24 cellular contexts compared by ENCODE assay signal in genomic region chr1:224348137-224348536, GRCh38. TPM values are rescaled to one million over a fixed set of nuclear protein-coding genes. Genes with fewer than 3 reads are reported as not detected.
A peak's percentile ranks its signal among the peaks of the same experiment; 100 is the strongest.
DNase-seq lines count a peak whose midpoint lies in the region; ATAC-seq and TF ChIP-seq lines count a peak whose summit lies in the region.
"Had no signal": no experiment of that assay in that cellular context is flagged by ENCODE, and none has a peak within 500 bp of the region (broad histone marks: within the 10 kb centered on the region; RNA-seq: fewer than 3 reads in every experiment).

No MANE protein-coding gene starts in this region.

- H3K36me3 ChIP-seq in body of pancreas (replicated peaks in 1 of 2; ENCODE audit: insufficient read depth in 1 of 2, low read depth in 2 of 2): no peaks in the 10 kb centered on the region
- H3K36me3 ChIP-seq: SJSA1 had no signal

- no peak overlapping the region for H3K4me3 ChIP-seq in body of pancreas
- H3K4me3 ChIP-seq: BLaER1 treated with 17β-estradiol and CSF1 and Interleukin-3, amounts not matched to agents 10 nM and 100 nM; GM23248; PC-9; SJSA1 had no signal

- peaks cover 21% of the 10 kb centered on the region for H3K9me3 Mint-ChIP-seq in activated naive CD4-positive, alpha-beta T cell treated with anti-CD3 and anti-CD28 coated beads, Interleukin-2, amount 10 ng/mL, durations not matched to agents 7 days and 5 days
- H3K9me3 Mint-ChIP-seq in CD4-positive, alpha-beta T cell: no peaks in the 10 kb centered on the region
- peaks cover 0 to 4% (median 0%) of the 10 kb centered on the region in 3 donors for H3K9me3 Mint-ChIP-seq in T-cell
- peaks cover 0 to 21% (median 0%) of the 10 kb centered on the region in 9 donors for H3K9me3 Mint-ChIP-seq in naive thymus-derived CD8-positive, alpha-beta T cell
- no peaks in the 10 kb centered on the region for H3K9me3 Mint-ChIP-seq in activated T-helper 17 cell treated with anti-CD3 and anti-CD28 coated beads, Interleukin-2, amount 50 U/mL, for 72 hours

- no peaks in the 10 kb centered on the region for H3K4me1 ChIP-seq in body of pancreas
- H3K4me1 ChIP-seq: BLaER1 treated with 17β-estradiol and CSF1 and Interleukin-3, amounts not matched to agents 10 nM and 100 nM; SJSA1 had no signal

- POLR2A ChIA-PET in CD4-positive, alpha-beta T cell (lab: Charles Lee): interaction anchor here (0.6 kb wide), 1 partner anchor 237 kb away, joined by 4 read pairs; no protein-coding TSS in a partner anchor
- POLR2A ChIA-PET in T-cell (lab: Charles Lee): interaction anchor here in 1 of 2 donors (0.6 kb wide), 1 partner anchor 82 kb away, joined by 6 read pairs; no protein-coding TSS in a partner anchor
- POLR2A ChIA-PET in naive thymus-derived CD8-positive, alpha-beta T cell (lab: Charles Lee): interaction anchor here (0.6 to 1.0 kb wide), 4 partner anchors 18 to 178 kb away, joined by 3 to 4 read pairs (median 3); partner anchors contain the start of gene NVL

- peaks cover 15% of the 10 kb centered on the region for H3K9me3 ChIP-seq in CD4-positive, alpha-beta T cell (ENCODE audit: control insufficient read depth, low read length)
- peaks cover 0 to 15% (median 0%) of the 10 kb centered on the region in 3 donors for H3K9me3 ChIP-seq in body of pancreas

- H3K27me3 Mint-ChIP-seq in activated naive CD4-positive, alpha-beta T cell treated with anti-CD3 and anti-CD28 coated beads, Interleukin-2, amount 10 ng/mL, durations not matched to agents 7 days and 5 days: peaks cover 4% of the 10 kb centered on the region
- no peaks in the 10 kb centered on the region for H3K27me3 Mint-ChIP-seq in CD4-positive, alpha-beta T cell
- no peaks in the 10 kb centered on the region for H3K27me3 Mint-ChIP-seq in T-cell
- H3K27me3 Mint-ChIP-seq in naive thymus-derived CD8-positive, alpha-beta T cell: no peaks in the 10 kb centered on the region
- no peaks in the 10 kb centered on the region for H3K27me3 Mint-ChIP-seq in activated T-helper 17 cell treated with anti-CD3 and anti-CD28 coated beads, Interleukin-2, amount 50 U/mL, for 72 hours

- CTCF ChIA-PET in activated naive CD4-positive, alpha-beta T cell treated with anti-CD3 and anti-CD28 coated beads, Interleukin-2, amount 10 ng/mL, durations not matched to agents 7 days and 5 days (lab: Charles Lee): no interaction called here
- CTCF ChIA-PET in CD4-positive, alpha-beta T cell (lab: Charles Lee): no interaction called here
- CTCF ChIA-PET in T-cell (lab: Charles Lee): no interaction called here

- H3K27me3 ChIP-seq in CD4-positive, alpha-beta T cell (ENCODE audit: control insufficient read depth, insufficient read depth, low read length): no peaks in the 10 kb centered on the region
- no peaks in the 10 kb centered on the region for H3K27me3 ChIP-seq in body of pancreas
- H3K27me3 ChIP-seq: BLaER1 treated with 17β-estradiol and CSF1 and Interleukin-3, amounts not matched to agents 10 nM and 100 nM; SJSA1 had no signal

- WGBS in body of pancreas, 2 donors: 83 to 88% methylated on average over 2 of the region's 2 CpGs

- peaks cover 12% of the 10 kb centered on the region for H3K36me3 Mint-ChIP-seq in activated naive CD4-positive, alpha-beta T cell treated with anti-CD3 and anti-CD28 coated beads, Interleukin-2, amount 10 ng/mL, durations not matched to agents 7 days and 5 days
- peaks cover 5% of the 10 kb centered on the region for H3K36me3 Mint-ChIP-seq in CD4-positive, alpha-beta T cell (ENCODE audit: low read depth)
- H3K36me3 Mint-ChIP-seq in T-cell: no peaks in the 10 kb centered on the region
- H3K36me3 Mint-ChIP-seq in naive thymus-derived CD8-positive, alpha-beta T cell: peaks cover 0 to 4% (median 0%) of the 10 kb centered on the region in 3 donors
- H3K36me3 Mint-ChIP-seq in activated T-helper 17 cell treated with anti-CD3 and anti-CD28 coated beads, Interleukin-2, amount 50 U/mL, for 72 hours (ENCODE audit: low read depth): no peaks in the 10 kb centered on the region

- no peak overlapping the region for H3K27ac ChIP-seq in CD4-positive, alpha-beta T cell (ENCODE audit: low read depth, low read length)
- H3K27ac ChIP-seq in body of pancreas: no peak overlapping the region
- H3K27ac ChIP-seq: BLaER1 treated with 17β-estradiol and CSF1 and Interleukin-3, amounts not matched to agents 10 nM and 100 nM; GM23248; KMS-11; PC-9; SJSA1 had no signal

- intact Hi-C loops in CD4-positive, alpha-beta T cell (cut with DNase I, micrococcal nuclease): no loop called here
- intact Hi-C loops in body of pancreas (cut with DNase I): no loop called here

- peak; percentile 73 for ATAC-seq in CD4-positive, alpha-beta T cell (ENCODE audit: poor library complexity)
- ATAC-seq in T-cell (replicated peaks in 1 of 4) (peak; percentile 66 to 93 (median 80)), body of pancreas (no peak)
- ATAC-seq in naive thymus-derived CD8-positive, alpha-beta T cell: peak; percentile 54 to 77
- no peak for ATAC-seq in activated T-helper 17 cell treated with anti-CD3 and anti-CD28 coated beads, Interleukin-2, amount 50 U/mL, for 72 hours (replicated peaks)

- H3K4me3 Mint-ChIP-seq in activated naive CD4-positive, alpha-beta T cell treated with anti-CD3 and anti-CD28 coated beads, Interleukin-2, amount 10 ng/mL, durations not matched to agents 7 days and 5 days: no peak overlapping the region
- no peak overlapping the region for H3K4me3 Mint-ChIP-seq in CD4-positive, alpha-beta T cell
- peak overlapping the region in 1 of 3 donors; percentile 17 for H3K4me3 Mint-ChIP-seq in T-cell
- peak overlapping the region in 8 of 10 donors; percentile 2 to 51 (median 37) for H3K4me3 Mint-ChIP-seq in naive thymus-derived CD8-positive, alpha-beta T cell
- no peak overlapping the region for H3K4me3 Mint-ChIP-seq in activated T-helper 17 cell treated with anti-CD3 and anti-CD28 coated beads, Interleukin-2, amount 50 U/mL, for 72 hours
- H3K4me3 Mint-ChIP-seq: H9 had no signal

- TF ChIP-seq CTCF in CD4-positive, alpha-beta T cell (IDR thresholded peaks at IDR 0.05): no peak
- TF ChIP-seq CTCF in body of pancreas (IDR thresholded peaks at IDR 0.05): no peak

- DNase-seq in activated naive CD4-positive, alpha-beta T cell treated with anti-CD3 and anti-CD28 coated beads, Interleukin-2, amount 10 ng/mL, durations not matched to agents 7 days and 5 days: no peak
- DNase-seq in activated naive CD4-positive, alpha-beta T cell treated with Interleukin-2 at 50 U/mL for 16 hours: no peak
- DNase-seq in CD4-positive, alpha-beta T cell: no peak
- DNase-seq in T-cell (no peak), body of pancreas (no peak)
- DNase-seq in naive thymus-derived CD8-positive, alpha-beta T cell: peak in 2 of 10 donors; percentile 45 to 48
- DNase-seq: AML-193, DMS153, GM23248, H9, MM.1S, NCI-H1417, NCI-H1694, NCI-H2029 treated with DMSO at 0.1 percent for 48 hours, NCI-H446 treated with DMSO at 0.1 percent for 48 hours, NCI-H526, NCI-H82, PC-9, Right ventricle myocardium superior, RPMI8226 had no signal

- H3K27ac Mint-ChIP-seq in activated naive CD4-positive, alpha-beta T cell treated with anti-CD3 and anti-CD28 coated beads, Interleukin-2, amount 10 ng/mL, durations not matched to agents 7 days and 5 days: peak overlapping the region; percentile 76
- H3K27ac Mint-ChIP-seq in CD4-positive, alpha-beta T cell: peak overlapping the region; percentile 31
- peak overlapping the region; percentile 79 for H3K27ac Mint-ChIP-seq in T-cell
- peak overlapping the region in 8 of 10 donors; percentile 25 to 70 (median 59) for H3K27ac Mint-ChIP-seq in naive thymus-derived CD8-positive, alpha-beta T cell
- no peak overlapping the region for H3K27ac Mint-ChIP-seq in activated T-helper 17 cell treated with anti-CD3 and anti-CD28 coated beads, Interleukin-2, amount 50 U/mL, for 72 hours

- no peak for TF ChIP-seq POLR2A in body of pancreas (IDR thresholded peaks at IDR 0.05)

- H3K4me1 Mint-ChIP-seq in activated naive CD4-positive, alpha-beta T cell treated with anti-CD3 and anti-CD28 coated beads, Interleukin-2, amount 10 ng/mL, durations not matched to agents 7 days and 5 days: peaks cover 18% of the 10 kb centered on the region
- peaks cover 25% of the 10 kb centered on the region for H3K4me1 Mint-ChIP-seq in CD4-positive, alpha-beta T cell (ENCODE audit: low read depth)
- peaks cover 18 to 23% (median 21%) of the 10 kb centered on the region in 3 donors for H3K4me1 Mint-ChIP-seq in T-cell
- H3K4me1 Mint-ChIP-seq in naive thymus-derived CD8-positive, alpha-beta T cell: peaks cover 0 to 15% (median 8%) of the 10 kb centered on the region in 4 donors
- H3K4me1 Mint-ChIP-seq in activated T-helper 17 cell treated with anti-CD3 and anti-CD28 coated beads, Interleukin-2, amount 50 U/mL, for 72 hours: no peaks in the 10 kb centered on the region

RNA-seq across cellular contexts. Expression of gene CNIH4, which starts 8.5 kb away (rescaled TPM):
- 10 to 100 TPM; 31.2 to 33.6 TPM for total RNA-seq in CD4-positive, alpha-beta T cell
- total RNA-seq in T-cell: 10 to 100 TPM; 25.9 to 40.9 (median 38.8) TPM
- total RNA-seq in naive thymus-derived CD8-positive, alpha-beta T cell: 10 to 100 TPM; 39.1 to 39.6 TPM
- 10 to 100 TPM; 29.7 to 46.6 (median 45.3) TPM for polyA plus RNA-seq in naive thymus-derived CD8-positive, alpha-beta T cell
- total RNA-seq in activated T-helper 17 cell treated with anti-CD3 and anti-CD28 coated beads, Interleukin-2, amount 50 U/mL, for 72 hours: 10 to 100 TPM; 42.6 to 44.8 TPM
- total RNA-seq in body of pancreas: 10 to 100 TPM; 15.0 to 35.3 TPM

RNA-seq across cellular contexts. Expression of gene NVL, which starts 18.2 kb away (rescaled TPM):
- 10 to 100 TPM; 14.9 to 18.5 TPM for total RNA-seq in CD4-positive, alpha-beta T cell
- total RNA-seq in T-cell (10 to 100 TPM; 32.5 to 42.0 (median 37.6) TPM), body of pancreas (10 to 100 TPM; 24.6 to 31.0 TPM)
- 10 to 100 TPM; 44.1 to 48.7 TPM for total RNA-seq in naive thymus-derived CD8-positive, alpha-beta T cell
- 10 to 100 TPM; 13.6 to 16.9 (median 16.2) TPM for polyA plus RNA-seq in naive thymus-derived CD8-positive, alpha-beta T cell
- 10 to 100 TPM; 19.9 to 39.5 TPM for total RNA-seq in activated T-helper 17 cell treated with anti-CD3 and anti-CD28 coated beads, Interleukin-2, amount 50 U/mL, for 72 hours

Comparison
In these comparisons a context has a peak if more than half of its experiments do, and no peak if none do; other contexts are left out.
1. H3K4me3 Mint-ChIP-seq: peak in naive thymus-derived CD8-positive, alpha-beta T cell (8 of 10); none in activated naive CD4-positive, alpha-beta T cell treated with anti-CD3 and anti-CD28 coated beads, Interleukin-2, amount 10 ng/mL, durations not matched to agents 7 days and 5 days (single experiment), CD4-positive, alpha-beta T cell (single experiment) and activated T-helper 17 cell treated with anti-CD3 and anti-CD28 coated beads, Interleukin-2, amount 50 U/mL, for 72 hours (single experiment).
2. ATAC-seq: peak in CD4-positive, alpha-beta T cell (single experiment), T-cell (4 of 4) and naive thymus-derived CD8-positive, alpha-beta T cell (2 of 2); none in activated T-helper 17 cell treated with anti-CD3 and anti-CD28 coated beads, Interleukin-2, amount 50 U/mL, for 72 hours (single experiment) and body of pancreas (single experiment).